In genomic region chr20:59705651-59706101, GRCh38 we compare ENCODE assay signal across 21 cellular contexts.
"Had no signal": no experiment of that assay in that cellular context is flagged by ENCODE, and none has a peak within 500 bp of the region (broad histone marks: within the 10 kb centered on the region; RNA-seq: fewer than 3 reads in every experiment).

No MANE protein-coding gene starts in this region.

- H3K36me3 Mint-ChIP-seq: activated naive CD8-positive, alpha-beta T cell treated with anti-CD3 and anti-CD28 coated beads, Interleukin-2, amount 10 ng/mL, durations not matched to agents 7 days and 5 days had no signal

- H3K36me3 ChIP-seq: cardiac muscle cell, tibial artery had no signal

- H3K9me3 Mint-ChIP-seq: activated CD4-positive, alpha-beta T cell treated with anti-CD3 and anti-CD28 coated beads, Interleukin-2, amount 10 ng/mL, durations not matched to agents 24 days and 14 days; activated CD8-positive, alpha-beta T cell treated with anti-CD3 and anti-CD28 coated beads for 36 hours; activated T-helper 17 cell treated with anti-CD3 and anti-CD28 coated beads, Interleukin-2, amount 50 U/mL, for 72 hours; effector memory CD8-positive, alpha-beta T cell had no signal

- H3K27ac Mint-ChIP-seq: activated CD4-positive, alpha-beta T cell treated with anti-CD3 and anti-CD28 coated beads, Interleukin-2, amount 10 ng/mL, durations not matched to agents 24 days and 14 days; activated CD8-positive, alpha-beta T cell treated with anti-CD3 and anti-CD28 coated beads for 36 hours; activated naive CD8-positive, alpha-beta T cell treated with anti-CD3 and anti-CD28 coated beads, Interleukin-2, amount 10 ng/mL, durations not matched to agents 7 days and 5 days; activated T-helper 17 cell treated with anti-CD3 and anti-CD28 coated beads, Interleukin-2, amount 50 U/mL, for 72 hours; effector memory CD8-positive, alpha-beta T cell; nephron had no signal

- H3K4me1 Mint-ChIP-seq: activated CD4-positive, alpha-beta T cell treated with anti-CD3 and anti-CD28 coated beads, Interleukin-2, amount 10 ng/mL, durations not matched to agents 24 days and 14 days; activated naive CD8-positive, alpha-beta T cell treated with anti-CD3 and anti-CD28 coated beads, Interleukin-2, amount 10 ng/mL, durations not matched to agents 7 days and 5 days; activated T-helper 17 cell treated with anti-CD3 and anti-CD28 coated beads, Interleukin-2, amount 50 U/mL, for 72 hours; nephron had no signal

- H3K4me1 ChIP-seq: tibial artery had no signal

- H3K27me3 ChIP-seq: cardiac muscle cell, tibial artery had no signal

- H3K4me3 Mint-ChIP-seq: activated CD4-positive, alpha-beta T cell treated with anti-CD3 and anti-CD28 coated beads, Interleukin-2, amount 10 ng/mL, durations not matched to agents 24 days and 14 days; activated CD8-positive, alpha-beta T cell treated with anti-CD3 and anti-CD28 coated beads for 36 hours; activated naive CD8-positive, alpha-beta T cell treated with anti-CD3 and anti-CD28 coated beads, Interleukin-2, amount 10 ng/mL, durations not matched to agents 7 days and 5 days; activated T-helper 17 cell treated with anti-CD3 and anti-CD28 coated beads, Interleukin-2, amount 50 U/mL, for 72 hours; effector memory CD8-positive, alpha-beta T cell; nephron had no signal

- H3K4me3 ChIP-seq: cardiac muscle cell, tibial artery had no signal

- DNase-seq: activated CD4-positive, alpha-beta T cell treated with anti-CD3 and anti-CD28 coated beads, Interleukin-2, amount 10 ng/mL, durations not matched to agents 24 days and 14 days; activated CD8-positive, alpha-beta T cell treated with anti-CD3 and anti-CD28 coated beads for 36 hours; activated naive CD4-positive, alpha-beta T cell treated with Interleukin-2 at 50 U/mL for 16 hours; activated naive CD8-positive, alpha-beta T cell treated with anti-CD3 and anti-CD28 coated beads, Interleukin-2, amount 10 ng/mL, durations not matched to agents 7 days and 5 days; activated T-cell treated with anti-CD3 and anti-CD28 coated beads, Interleukin-2, amount 50 U/mL, for 1 hour; amygdala; effector memory CD8-positive, alpha-beta T cell; foreskin fibroblast; mammary epithelial cell; midbrain; posterior cingulate gyrus; retina; stimulated activated CD4-positive, alpha-beta T cell treated with anti-CD3 and anti-CD28 coated beads, Interleukin-12 subunit alpha, Interleukin-12 subunit beta, amount 100 ng/mL, for 4 hours; stimulated activated CD4-positive, alpha-beta T cell treated with anti-CD3 and anti-CD28 coated beads, Interleukin-1b, Interleukin-23, amount 100 ng/mL, for 48 hours; stimulated activated naive CD4-positive, alpha-beta T cell treated with Interleukin-2 at 50 U/mL for 16 hours; T-helper 9 cell; tibial artery had no signal

- H3K27ac ChIP-seq: cardiac muscle cell, tibial artery had no signal

- H3K9me3 ChIP-seq: tibial artery had no signal

- ATAC-seq: activated CD8-positive, alpha-beta T cell treated with anti-CD3 and anti-CD28 coated beads for 36 hours; activated T-helper 17 cell treated with anti-CD3 and anti-CD28 coated beads, Interleukin-2, amount 50 U/mL, for 72 hours; effector memory CD8-positive, alpha-beta T cell; left lobe of liver had no signal
